ENCODE assay signal across 8 cellular contexts in the genomic region with DNA sequence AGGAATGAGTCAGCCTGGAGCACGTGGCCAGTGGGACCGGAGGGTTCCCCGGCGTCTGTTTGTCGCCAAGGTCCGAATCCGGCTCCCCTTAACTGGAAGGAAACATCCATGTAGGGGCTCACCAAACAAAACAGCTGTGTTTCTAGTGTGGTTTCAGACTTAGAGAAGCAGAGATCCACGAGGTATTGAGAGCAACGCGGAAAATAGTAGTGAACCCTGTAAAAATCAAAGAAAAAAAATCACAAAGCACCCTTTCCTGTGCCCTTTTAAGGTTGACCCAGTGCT. TPM values are rescaled to one million over a fixed set of nuclear protein-coding genes. Genes with fewer than 3 reads are reported as not detected.
A peak's percentile ranks its signal among the peaks of the same experiment; 100 is the strongest.
DNase-seq lines count a peak whose midpoint lies in the region; ATAC-seq and TF ChIP-seq lines count a peak whose summit lies in the region.

No MANE protein-coding gene starts in this region.

- H3K9me3 Mint-ChIP-seq in activated CD4-positive, alpha-beta T cell treated with anti-CD3 and anti-CD28 coated beads for 36 hours (ENCODE audit: low read depth) = no peaks in the 10 kb centered on the region

- H3K4me3 Mint-ChIP-seq in activated CD4-positive, alpha-beta T cell treated with anti-CD3 and anti-CD28 coated beads for 36 hours = peak overlapping the region; percentile 90

- TF ChIP-seq EP300 in suprapubic skin (IDR thresholded peaks at IDR 0.05) = no peak

- WGBS in suprapubic skin = 0% methylated on average over 3 of the region's 10 CpGs

- TF ChIP-seq POLR2A in suprapubic skin (IDR thresholded peaks at IDR 0.05) = no peak

- POLR2A ChIA-PET in activated CD4-positive, alpha-beta T cell treated with anti-CD3 and anti-CD28 coated beads for 36 hours (lab: Charles Lee) = interaction anchor here (1.0 to 2.7 kb wide), 6 partner anchors 9 to 1351 kb away, joined by 3 to 22 read pairs (median 3); no protein-coding TSS in a partner anchor

- CTCF ChIA-PET in activated CD4-positive, alpha-beta T cell treated with anti-CD3 and anti-CD28 coated beads for 36 hours (lab: Charles Lee) = interaction anchor here (0.6 to 1.4 kb wide), 3 partner anchors 122 to 235 kb away, joined by 3 to 4 read pairs (median 3); no protein-coding TSS in a partner anchor

- ATAC-seq in activated CD4-positive, alpha-beta T cell treated with anti-CD3 and anti-CD28 coated beads for 36 hours = no peak
- ATAC-seq in left lung = no peak
- no peak for ATAC-seq in HG03460 (IDR thresholded peaks at IDR 0.05; ENCODE audit: unreplicated experiment)

- H3K27ac ChIP-seq in left lung = peak overlapping the region; percentile 88 to 93
- peak overlapping the region; percentile 95 for H3K27ac ChIP-seq in suprapubic skin

- DNase-seq in activated CD4-positive, alpha-beta T cell treated with anti-CD3 and anti-CD28 coated beads for 36 hours = no peak
- no peak for DNase-seq in activated CD4-positive, alpha-beta T cell treated with anti-CD3 and anti-CD28 coated beads, Interleukin-2, amount 50 U/mL, for 48 hours
- DNase-seq in adipocyte (ENCODE audit: low read depth) = no peak
- no peak for DNase-seq in left lung
- no peak for DNase-seq in suprapubic skin (ENCODE audit: low spot score in 2 of 2)
- DNase-seq in activated effector memory CD4-positive, alpha-beta T cell treated with Interleukin-2 at 50 U/mL for 16 hours = no peak
- DNase-seq in MV-4-11 (lab: John Stamatoyannopoulos, UW) = no peak

- no peaks in the 10 kb centered on the region for H3K27me3 Mint-ChIP-seq in activated CD4-positive, alpha-beta T cell treated with anti-CD3 and anti-CD28 coated beads for 36 hours

- H3K4me1 Mint-ChIP-seq in activated CD4-positive, alpha-beta T cell treated with anti-CD3 and anti-CD28 coated beads for 36 hours = peaks cover 43% of the 10 kb centered on the region

- H3K4me1 ChIP-seq in adipocyte (ENCODE audit: control insufficient read depth, insufficient read depth, low read length) (peaks cover 24% of the 10 kb centered on the region), left lung (peaks cover 7 to 38% of the 10 kb centered on the region in 2 donors), suprapubic skin (peaks cover 22% of the 10 kb centered on the region)

- H3K9ac ChIP-seq in adipocyte (ENCODE audit: low read length) = peak overlapping the region; percentile 93

- H3K36me3 ChIP-seq in adipocyte (ENCODE audit: control insufficient read depth, insufficient read depth, low read length, severe bottlenecking) (peaks cover 26% of the 10 kb centered on the region), left lung (peaks cover 0 to 36% of the 10 kb centered on the region in 2 donors), suprapubic skin (peaks cover 25% of the 10 kb centered on the region)

- H3K9me3 ChIP-seq in adipocyte (ENCODE audit: control insufficient read depth, low read length) = no peaks in the 10 kb centered on the region
- no peaks in the 10 kb centered on the region for H3K9me3 ChIP-seq in left lung
- H3K9me3 ChIP-seq in suprapubic skin = no peaks in the 10 kb centered on the region

- peaks cover 45% of the 10 kb centered on the region for H3K36me3 Mint-ChIP-seq in activated CD4-positive, alpha-beta T cell treated with anti-CD3 and anti-CD28 coated beads for 36 hours (ENCODE audit: low read depth)

- no peaks in the 10 kb centered on the region for H3K27me3 ChIP-seq in adipocyte (replicated peaks; ENCODE audit: control insufficient read depth, insufficient read depth, low read length)
- H3K27me3 ChIP-seq in left lung = no peaks in the 10 kb centered on the region
- H3K27me3 ChIP-seq in suprapubic skin = no peaks in the 10 kb centered on the region

- intact Hi-C loops in activated CD4-positive, alpha-beta T cell treated with anti-CD3 and anti-CD28 coated beads for 36 hours (cut with DNase I, micrococcal nuclease) = loop anchor here (1.0 to 10.0 kb wide), 15 partner anchors 9 to 1519 kb away; partner anchors contain the start of genes SCFD2 (in 2 of the 2), USP46 (in 2 of the 2), CHIC2 (in 1 of the 2) and DCUN1D4 (in 1 of the 2)
- intact Hi-C loops in left lung (cut with DNase I) = no loop called here

- TF ChIP-seq CTCF in left lung (IDR thresholded peaks at IDR 0.05) (no peak), suprapubic skin (IDR thresholded peaks at IDR 0.05) (no peak)

- H3K27ac Mint-ChIP-seq in activated CD4-positive, alpha-beta T cell treated with anti-CD3 and anti-CD28 coated beads for 36 hours = peak overlapping the region; percentile 99

- H3K4me3 ChIP-seq in adipocyte (ENCODE audit: low read length) (peak overlapping the region; percentile 94), left lung (peak overlapping the region; percentile 76 to 83), suprapubic skin (peak overlapping the region; percentile 90)

RNA-seq across cellular contexts. Expression of gene ERVMER34-1, which starts 38.3 kb away (rescaled TPM):
- total RNA-seq in activated CD4-positive, alpha-beta T cell treated with anti-CD3 and anti-CD28 coated beads for 36 hours = under 1 TPM; 0.14 to 0.67 TPM
- total RNA-seq in left lung (1 to 10 TPM; 2.0 to 3.0 TPM), suprapubic skin (1 to 10 TPM in 2 of 4 donors, under 1 TPM in 2; 0.72 to 1.8 (median 1.1) TPM)

RNA-seq across cellular contexts. Expression of gene USP46, which starts 53.8 kb away (rescaled TPM):
- 1 to 10 TPM; 4.3 to 5.4 TPM for total RNA-seq in activated CD4-positive, alpha-beta T cell treated with anti-CD3 and anti-CD28 coated beads for 36 hours
- total RNA-seq in left lung = 10 to 100 TPM; 18.2 to 22.1 TPM
- total RNA-seq in suprapubic skin = 10 to 100 TPM in 2 of 4 donors, 1 to 10 TPM in 2; 8.4 to 17.5 (median 10.5) TPM

Comparison
In these comparisons a context has a peak if more than half of its experiments do, and no peak if none do; other contexts are left out.
1. intact Hi-C loops: an anchor here in activated CD4-positive, alpha-beta T cell treated with anti-CD3 and anti-CD28 coated beads for 36 hours (1.0 to 10.0 kb wide); none called in left lung.